9 cellular contexts compared by ENCODE assay signal in genomic region chr1:201537966-201538617, GRCh38. TPM values are rescaled to one million over a fixed set of nuclear protein-coding genes. Genes with fewer than 3 reads are reported as not detected.
DNase-seq lines count a peak whose midpoint lies in the region; ATAC-seq, FAIRE-seq and TF ChIP-seq lines count a peak whose summit lies in the region.
"Had no signal": no experiment of that assay in that cellular context is flagged by ENCODE, and none has a peak within 500 bp of the region (broad histone marks: within the 10 kb centered on the region; RNA-seq: fewer than 3 reads in every experiment).

No MANE protein-coding gene starts in this region.

- TF ChIP-seq EP300 in GM12878 (IDR thresholded peaks at IDR 0.05; ENCODE audit: borderline replicate concordance in 1 of 2, control insufficient read depth in 1 of 2, low read depth in 2 of 2, low read length in 2 of 2), result no peak
- no peak for TF ChIP-seq EP300 in upper lobe of left lung (IDR thresholded peaks at IDR 0.05)

- TF ChIP-seq POLR2A in heart left ventricle (IDR thresholded peaks at IDR 0.05) (no peak), GM12878 (IDR thresholded peaks at IDR 0.05; ENCODE audit: low read depth, low read length) (no peak), upper lobe of left lung (IDR thresholded peaks at IDR 0.05) (no peak)

- SMC1A ChIA-PET in GM12878 (lab: Charles Lee; ENCODE audit: uncharacterized antibody, unreplicated experiment), result no interaction called here

- no peak overlapping the region for H3K9ac ChIP-seq in GM12878 (ENCODE audit: control insufficient read depth, insufficient read depth, low read length)
- no peak overlapping the region for H3K9ac ChIP-seq in liver (ENCODE audit: low read depth in 1 of 2, low read length in 2 of 2)

- peaks cover 0 to 81% (median 49%) of the 10 kb centered on the region in 12 donors for H3K4me1 ChIP-seq in heart left ventricle
- H3K4me1 ChIP-seq in GM12878 (ENCODE audit: control insufficient read depth, insufficient read depth, low read length), result no peaks in the 10 kb centered on the region
- H3K4me1 ChIP-seq in liver (ENCODE audit: control insufficient read depth in 4 of 4, insufficient read depth in 4 of 4, low read length in 3 of 4), result peaks cover 3 to 20% (median 15%) of the 10 kb centered on the region in 4 donors
- peaks cover 41 to 79% (median 69%) of the 10 kb centered on the region in 4 donors for H3K4me1 ChIP-seq in upper lobe of left lung

- ATAC-seq in heart left ventricle, result peak in 1 of 4 donors; percentile 26
- ATAC-seq in left cardiac atrium, result no peak
- ATAC-seq in GM12878, result no peak
- no peak for ATAC-seq in upper lobe of left lung (ENCODE audit: low FRiP score in 2 of 2)
- ATAC-seq in HG02759 (IDR thresholded peaks at IDR 0.05; ENCODE audit: unreplicated experiment), result no peak

- TF ChIP-seq RAD21 in GM12878 (IDR thresholded peaks at IDR 0.05; ENCODE audit: insufficient read depth, low read depth, low read length) (no peak), liver (IDR thresholded peaks at IDR 0.05) (no peak)

- no peaks in the 10 kb centered on the region for H3K36me3 ChIP-seq in heart left ventricle
- H3K36me3 ChIP-seq in GM12878 (ENCODE audit: control insufficient read depth in 2 of 2, insufficient read depth in 2 of 2, low read length in 1 of 2), result no peaks in the 10 kb centered on the region
- H3K36me3 ChIP-seq in liver (ENCODE audit: control insufficient read depth in 4 of 4, insufficient read depth in 3 of 4, low read depth in 1 of 4, low read length in 3 of 4), result no peaks in the 10 kb centered on the region
- no peaks in the 10 kb centered on the region for H3K36me3 ChIP-seq in upper lobe of left lung

- H3K4me2 ChIP-seq in GM12878 (ENCODE audit: control insufficient read depth, insufficient read depth), result peak overlapping the region; percentile 63; the same call in 1 of the 2 replicates

- no peak for TF ChIP-seq CTCF in heart left ventricle (IDR thresholded peaks at IDR 0.05)
- no peak for TF ChIP-seq CTCF in GM12878 (IDR thresholded peaks at IDR 0.05 in 2 of 3, conservative IDR thresholded peaks at IDR 0.05 in 1 of 3; ENCODE audit: control insufficient read depth in 2 of 3, extremely low read depth in 1 of 3, insufficient read depth in 1 of 3, low read depth in 3 of 3, low read length in 3 of 3)
- TF ChIP-seq CTCF in liver (IDR thresholded peaks at IDR 0.05; ENCODE audit: low read depth, low read length, missing input control), result no peak
- no peak for TF ChIP-seq CTCF in upper lobe of left lung (IDR thresholded peaks at IDR 0.05)

- H3K9me3 ChIP-seq in heart left ventricle, result no peaks in the 10 kb centered on the region
- H3K9me3 ChIP-seq in GM12878 (replicated peaks; ENCODE audit: control insufficient read depth, insufficient read depth, low read length), result no peaks in the 10 kb centered on the region
- no peaks in the 10 kb centered on the region for H3K9me3 ChIP-seq in liver (ENCODE audit: control insufficient read depth in 4 of 4, low read length in 3 of 4)
- no peaks in the 10 kb centered on the region for H3K9me3 ChIP-seq in upper lobe of left lung

- H3K79me2 ChIP-seq in GM12878 (ENCODE audit: control insufficient read depth, insufficient read depth, low read length), result no peaks in the 10 kb centered on the region

- H4K20me1 ChIP-seq in GM12878 (ENCODE audit: control insufficient read depth, insufficient read depth), result 0 out of 2 replicates have a peak, but pooled peaks cover 5% of the 10 kb centered on the region

- POLR2A ChIA-PET in GM12878 (lab: Charles Lee), result no interaction called here

- H3K27ac ChIP-seq in heart left ventricle, result peak overlapping the region; percentile 55 to 92 (median 86)
- H3K27ac ChIP-seq in GM12878 (ENCODE audit: control insufficient read depth, insufficient read depth), result no peak overlapping the region
- H3K27ac ChIP-seq in liver (ENCODE audit: low read depth in 1 of 2, low read length in 2 of 2), result peak overlapping the region in 1 of 2 donors; percentile 55
- H3K27ac ChIP-seq in upper lobe of left lung, result peak overlapping the region; percentile 88 to 90 (median 88)

- RAD21 ChIA-PET in GM12878 (lab: Charles Lee; ENCODE audit: unreplicated experiment), result no interaction called here

- in situ Hi-C loops in GM12878 (cut with MboI), result no loop called here

- intact Hi-C loops in heart left ventricle (cut with DNase I), result loop anchor here in 2 of 10 donors (2.0 to 10.0 kb wide), 2 partner anchors 17 to 447 kb away; partner anchors contain the start of gene RNPEP (in 1 of the 2)
- intact Hi-C loops in left cardiac atrium (cut with DNase I), result no loop called here
- intact Hi-C loops in GM12878 (cut with micrococcal nuclease; ENCODE audit: unreplicated experiment), result no loop called here

- WGBS in heart left ventricle, 4 donors, result 29 to 45% (median 41%) methylated on average over 6 of the region's 6 CpGs
- 25% methylated on average over 6 of the region's 6 CpGs for WGBS in GM12878 (ENCODE audit: insufficient coverage, insufficient replicate concordance, low lambda C conversion rate, missing lambda C conversion rate)
- WGBS in liver, result 32% methylated on average over 6 of the region's 6 CpGs
- 11 to 21% methylated on average over 6 of the region's 6 CpGs for WGBS in upper lobe of left lung, 2 donors

- CTCF ChIA-PET in GM12878 (lab: Yijun Ruan, JAX), result interaction anchor here (0.7 to 2.2 kb wide), 5 partner anchors 12 to 255 kb away, joined by 3 to 9 read pairs (median 3); no protein-coding TSS in a partner anchor

- H3K27me3 ChIP-seq in heart left ventricle, result no peaks in the 10 kb centered on the region
- peaks cover 13 to 31% of the 10 kb centered on the region in 2 experiments for H3K27me3 ChIP-seq in GM12878 (replicated peaks in 1 of 2; ENCODE audit: control insufficient read depth in 2 of 2, insufficient read depth in 2 of 2, low read length in 1 of 2)
- peaks cover 0 to 3% (median 0%) of the 10 kb centered on the region in 4 donors for H3K27me3 ChIP-seq in liver (ENCODE audit: control insufficient read depth in 4 of 4, insufficient read depth in 4 of 4, low read length in 3 of 4)
- H3K27me3 ChIP-seq in upper lobe of left lung, result peaks cover 0 to 12% (median 0%) of the 10 kb centered on the region in 4 donors

- no peak for FAIRE-seq in GM12878 (lab: Jason Lieb, UNC)
- FAIRE-seq: TTC549 had no signal

- peak overlapping the region; percentile 34 to 84 (median 72) for H3K4me3 ChIP-seq in heart left ventricle
- H3K4me3 ChIP-seq in GM12878, result no peak overlapping the region
- H3K4me3 ChIP-seq in liver (ENCODE audit: low read depth in 1 of 3, low read length in 3 of 3), result peak overlapping the region in 2 of 3 donors; percentile 53 to 74
- peak overlapping the region in 3 of 4 donors; percentile 51 to 72 (median 71) for H3K4me3 ChIP-seq in upper lobe of left lung

- DNase-seq in heart left ventricle (peak in 1 of 5 donors; percentile 28), left cardiac atrium (no peak), GM12878 (ENCODE audit: low read depth, low spot score) (no peak), upper lobe of left lung (no peak), activated gamma-delta T cell treated with Interleukin-2 at 50 U/mL for 16 hours (no peak)
- DNase-seq in stimulated activated CD4-positive, alpha-beta T cell treated with anti-CD3 and anti-CD28 coated beads, Interleukin-4, amount 100 ng/mL, for 24 hours, result no peak

- BruUV-seq in GM12878 (replicated peaks; lab: Mats Ljungman, UMichigan), result no TSS peak

- H2AFZ ChIP-seq in GM12878 (ENCODE audit: control insufficient read depth, low read depth, low read length), result no peak overlapping the region

RNA-seq across cellular contexts. Expression of gene NAV1, which starts 0.8 kb away (rescaled TPM):
- total RNA-seq in heart left ventricle, result 100 to 1,000 TPM in 1 of 9 donors, 10 to 100 TPM in 8; 58.0 to 107 (median 85.0) TPM
- polyA plus RNA-seq in heart left ventricle, result 10 to 100 TPM; 30.5 to 37.6 TPM
- 10 to 100 TPM; 20.7 to 34.8 TPM for total RNA-seq in left cardiac atrium
- 3.6 and 5.0 TPM in 2 replicates for total RNA-seq in GM12878 (2013; cell fraction: nucleolus; rRNA removed)
- total RNA-seq in GM12878 (2014; rRNA removed), result 0.11 and 0.45 TPM in 2 replicates
- total RNA-seq in GM12878 (2014; rRNA removed; fragmentation: Illumina TruSeq; extraction: Trizol), result 0.09 and 0.64 TPM in 2 replicates
- 1.3 and 1.5 TPM in 2 replicates for total RNA-seq in GM12878 (2021)
- 0.21 TPM for polyA plus RNA-seq in GM12878 (2011; ENCODE audit: low read depth)
- 0.26 and 0.37 TPM in 2 replicates for polyA plus RNA-seq in GM12878 (2011; rRNA removed)
- polyA plus RNA-seq in GM12878 (2011; cell fraction: cytosol; rRNA removed), result 0.17 and 0.25 TPM in 2 replicates
- polyA plus RNA-seq in GM12878 (2011; cell fraction: nucleus; rRNA removed), result 0.70 and 0.78 TPM in 2 replicates
- 0.38 and 0.62 TPM in 2 replicates for polyA plus RNA-seq in GM12878 (2012)
- 0.54 and 0.81 TPM in 2 replicates for polyA plus RNA-seq in GM12878 (2014; fragmentation: Illumina TruSeq; extraction: Trizol)
- under 1 TPM; 0.04 to 0.05 TPM for polyA plus RNA-seq in GM12878 (2014; fragmentation: Nextera tagmentation; extraction: Ambion mirVana)
- polyA plus RNA-seq in GM12878 (2014; rRNA removed), result 0.19 and 0.47 TPM in 2 replicates
- under 1 TPM; 0.35 to 0.45 TPM for polyA plus RNA-seq in GM12878 (2016; fragmentation: Nextera tagmentation; extraction: Ambion mirVana)
- polyA minus RNA-seq in GM12878 (2011; rRNA and poly(A)+ RNA removed), result 0.29 and 0.57 TPM in 2 replicates
- 0.52 and 0.80 TPM in 2 replicates for polyA minus RNA-seq in GM12878 (2011; cell fraction: cytosol; rRNA and poly(A)+ RNA removed)
- polyA minus RNA-seq in GM12878 (2011; cell fraction: nucleus; rRNA and poly(A)+ RNA removed), result 0.48 and 0.96 TPM in 2 replicates
- 1 to 10 TPM; 1.2 to 2.0 TPM for total RNA-seq in liver
- polyA plus RNA-seq in liver, result 1 to 10 TPM; 1.1 to 1.4 TPM
- 10 to 100 TPM; 15.2 to 41.0 (median 24.1) TPM for total RNA-seq in upper lobe of left lung

RNA-seq across cellular contexts. Expression of gene CSRP1, which starts 31.2 kb away (rescaled TPM):
- total RNA-seq in heart left ventricle, result 100 to 1,000 TPM in 2 of 9 donors, 10 to 100 TPM in 7; 35.8 to 325 (median 78.6) TPM
- polyA plus RNA-seq in heart left ventricle, result 10 to 100 TPM; 46.6 to 81.7 TPM
- 100 to 1,000 TPM in 1 of 2 donors, 10 to 100 TPM in 1; 95.1 to 154 TPM for total RNA-seq in left cardiac atrium
- 25.4 and 32.7 TPM in 2 replicates for total RNA-seq in GM12878 (2013; cell fraction: nucleolus; rRNA removed)
- total RNA-seq in GM12878 (2014; rRNA removed), result 80.1 and 80.4 TPM in 2 replicates
- 61.2 and 63.3 TPM in 2 replicates for total RNA-seq in GM12878 (2014; rRNA removed; fragmentation: Illumina TruSeq; extraction: Trizol)
- 67.9 and 79.8 TPM in 2 replicates for total RNA-seq in GM12878 (2021)
- 25.1 TPM for polyA plus RNA-seq in GM12878 (2011; ENCODE audit: low read depth)
- polyA plus RNA-seq in GM12878 (2011; rRNA removed), result 50.2 and 81.0 TPM in 2 replicates
- 102 and 110 TPM in 2 replicates for polyA plus RNA-seq in GM12878 (2011; cell fraction: cytosol; rRNA removed)
- polyA plus RNA-seq in GM12878 (2011; cell fraction: nucleus; rRNA removed), result 68.4 and 89.9 TPM in 2 replicates
- 32.9 and 33.6 TPM in 2 replicates for polyA plus RNA-seq in GM12878 (2012)
- 59.5 and 88.3 TPM in 2 replicates for polyA plus RNA-seq in GM12878 (2014; fragmentation: Illumina TruSeq; extraction: Trizol)
- 10 to 100 TPM; 23.4 to 24.3 TPM for polyA plus RNA-seq in GM12878 (2014; fragmentation: Nextera tagmentation; extraction: Ambion mirVana)
- 80.8 and 93.4 TPM in 2 replicates for polyA plus RNA-seq in GM12878 (2014; rRNA removed)
- 10 to 100 TPM; 94.4 to 99.2 TPM for polyA plus RNA-seq in GM12878 (2016; fragmentation: Nextera tagmentation; extraction: Ambion mirVana)
- 56.0 and 75.4 TPM in 2 replicates for polyA minus RNA-seq in GM12878 (2011; rRNA and poly(A)+ RNA removed)
- 21.2 and 22.8 TPM in 2 replicates for polyA minus RNA-seq in GM12878 (2011; cell fraction: cytosol; rRNA and poly(A)+ RNA removed)
- 14.0 and 23.8 TPM in 2 replicates for polyA minus RNA-seq in GM12878 (2011; cell fraction: nucleus; rRNA and poly(A)+ RNA removed)
- total RNA-seq in liver, result 10 to 100 TPM; 42.7 to 96.9 TPM
- polyA plus RNA-seq in liver, result 10 to 100 TPM; 49.3 to 87.2 TPM
- 100 to 1,000 TPM; 200 to 495 (median 327) TPM for total RNA-seq in upper lobe of left lung
